Comparison of ENCODE assay signal across 21 cellular contexts in genomic region chr10:61600389-61600788, GRCh38.
DNase-seq lines count a peak whose midpoint lies in the region; ATAC-seq, FAIRE-seq and TF ChIP-seq lines count a peak whose summit lies in the region.
"Had no signal": no experiment of that assay in that cellular context is flagged by ENCODE, and none has a peak within 500 bp of the region (broad histone marks: within the 10 kb centered on the region; RNA-seq: fewer than 3 reads in every experiment).

No MANE protein-coding gene starts in this region.

- no peak overlapping the region for H3K4ac ChIP-seq in IMR-90 (ENCODE audit: low read depth, low read length)

- H3K4me3 ChIP-seq in IMR-90 (ENCODE audit: insufficient read depth, low read depth, low read length) = no peak overlapping the region
- H3K4me3 ChIP-seq: GM23338 had no signal

- TF ChIP-seq POLR2A in IMR-90 (IDR thresholded peaks at IDR 0.05; ENCODE audit: low read depth, low read length) = no peak

- H3K9me1 ChIP-seq in IMR-90 (ENCODE audit: insufficient read depth, low read length) = no peaks in the 10 kb centered on the region

- no peaks in the 10 kb centered on the region for H4K20me1 ChIP-seq in IMR-90 (ENCODE audit: insufficient read depth, low read length)

- no peak overlapping the region for H3K9ac ChIP-seq in IMR-90 (ENCODE audit: low read depth, low read length)

- no CpG with 5 or more reads among the region's 1 CpG for WGBS in IMR-90 (ENCODE audit: extremely low coverage in 2 of 2, insufficient read length in 1 of 2), 2 experiments

- in situ Hi-C loops in IMR-90 (cut with MboI; ENCODE audit: low sequenced_read_pairs) = no loop called here

- H2BK120ac ChIP-seq in IMR-90 (ENCODE audit: low read depth, low read length) = no peak overlapping the region

- no peak overlapping the region for H3K23ac ChIP-seq in IMR-90 (ENCODE audit: low read depth, low read length)

- no peak overlapping the region for H4K91ac ChIP-seq in IMR-90 (ENCODE audit: insufficient read depth, low read depth, low read length)

- POLR2A ChIA-PET in IMR-90 (lab: Charles Lee; ENCODE audit: unreplicated experiment) = no interaction called here
- POLR2A ChIA-PET in activated CD4-positive, alpha-beta T cell treated with anti-CD3 and anti-CD28 coated beads, Interleukin-2, amount 10 ng/mL, durations not matched to agents 7 days and 5 days (lab: Charles Lee) = no interaction called here

- H3K14ac ChIP-seq in IMR-90 (replicated peaks; ENCODE audit: low read depth, low read length) = no peak overlapping the region

- no peak overlapping the region for H2AK9ac ChIP-seq in IMR-90 (replicated peaks; ENCODE audit: low read depth, low read length, poor library complexity)

- no peak overlapping the region for H4K5ac ChIP-seq in IMR-90 (ENCODE audit: low read depth, low read length)

- no TSS peak for BruUV-seq in IMR-90 (replicated peaks; lab: Mats Ljungman, UMichigan)

- H3K36me3 Mint-ChIP-seq in activated CD4-positive, alpha-beta T cell treated with anti-CD3 and anti-CD28 coated beads, Interleukin-2, amount 10 ng/mL, durations not matched to agents 7 days and 5 days (ENCODE audit: low read depth) = no peaks in the 10 kb centered on the region
- H3K36me3 Mint-ChIP-seq: IgD-negative memory B cell had no signal

- H3K27ac Mint-ChIP-seq in stimulated activated naive CD8-positive, alpha-beta T cell treated with anti-CD3 and anti-CD28 coated beads, Interleukin-15, amount 100 ng/mL, for 72 hours = no peak overlapping the region
- no peak overlapping the region for H3K27ac Mint-ChIP-seq in activated CD4-positive, alpha-beta T cell treated with anti-CD3 and anti-CD28 coated beads, Interleukin-2, amount 10 ng/mL, durations not matched to agents 7 days and 5 days
- H3K27ac Mint-ChIP-seq: CD4-positive, alpha-beta T cell; GM23338; HFFc6; IgD-negative memory B cell had no signal

- H3K36me3 ChIP-seq in IMR-90 (ENCODE audit: control insufficient read depth, insufficient read depth, low read length) = no peaks in the 10 kb centered on the region
- H3K36me3 ChIP-seq: BE2C had no signal

- no peaks in the 10 kb centered on the region for H3K4me1 Mint-ChIP-seq in stimulated activated naive CD8-positive, alpha-beta T cell treated with anti-CD3 and anti-CD28 coated beads, Interleukin-15, amount 100 ng/mL, for 72 hours
- no peaks in the 10 kb centered on the region for H3K4me1 Mint-ChIP-seq in activated CD4-positive, alpha-beta T cell treated with anti-CD3 and anti-CD28 coated beads, Interleukin-2, amount 10 ng/mL, durations not matched to agents 7 days and 5 days
- H3K4me1 Mint-ChIP-seq: IgD-negative memory B cell had no signal

- H3K4me1 ChIP-seq in IMR-90 (ENCODE audit: control insufficient read depth, insufficient read depth, low read length) = no peaks in the 10 kb centered on the region
- H3K4me1 ChIP-seq: BE2C had no signal

- no peak for TF ChIP-seq RAD21 in IMR-90 (IDR thresholded peaks at IDR 0.05; ENCODE audit: low read length)

- no peaks in the 10 kb centered on the region for H3K9me3 ChIP-seq in IMR-90 (ENCODE audit: control insufficient read depth, insufficient read depth, low read length)
- H3K9me3 ChIP-seq: BE2C had no signal

- DNase-seq in IMR-90 (peak; percentile 10), kidney glomerular epithelial cell (lab: John Stamatoyannopoulos, UW) (peak; percentile 48), 8988T (no peak)
- DNase-seq in stimulated activated naive CD8-positive, alpha-beta T cell treated with anti-CD3 and anti-CD28 coated beads, Interleukin-15, amount 100 ng/mL, for 72 hours = no peak
- no peak for DNase-seq in activated CD4-positive, alpha-beta T cell treated with anti-CD3 and anti-CD28 coated beads, Interleukin-2, amount 10 ng/mL, durations not matched to agents 7 days and 5 days
- DNase-seq: ACHN; BE2C; C1 segment of cervical spinal cord; CD4-positive, alpha-beta T cell; DMS153; DMS79; GDM1; HCEC 1CT; HFFc6 had no signal

- H3K4me2 ChIP-seq in IMR-90 (ENCODE audit: low read depth, low read length) = no peak overlapping the region
- H3K4me2 ChIP-seq: GM23338 had no signal

- H3K4me3 Mint-ChIP-seq in stimulated activated naive CD8-positive, alpha-beta T cell treated with anti-CD3 and anti-CD28 coated beads, Interleukin-15, amount 100 ng/mL, for 72 hours = no peak overlapping the region
- H3K4me3 Mint-ChIP-seq in activated CD4-positive, alpha-beta T cell treated with anti-CD3 and anti-CD28 coated beads, Interleukin-2, amount 10 ng/mL, durations not matched to agents 7 days and 5 days = no peak overlapping the region
- H3K4me3 Mint-ChIP-seq: CD4-positive, alpha-beta T cell; GM23338; HFFc6; IgD-negative memory B cell had no signal

- no peaks in the 10 kb centered on the region for H3K79me1 ChIP-seq in IMR-90 (ENCODE audit: low read depth in 1 of 2, low read length in 2 of 2)

- no peak for ATAC-seq in IMR-90 (ENCODE audit: low read depth)
- ATAC-seq in stimulated activated naive CD8-positive, alpha-beta T cell treated with anti-CD3 and anti-CD28 coated beads, Interleukin-15, amount 100 ng/mL, for 72 hours = no peak
- ATAC-seq: GM23338 had no signal

- no peaks in the 10 kb centered on the region for H3K27me3 ChIP-seq in IMR-90 (ENCODE audit: control insufficient read depth, insufficient read depth, low read length)

- no peak overlapping the region for H3K18ac ChIP-seq in IMR-90 (ENCODE audit: low read depth, low read length)

- H3K27ac ChIP-seq in IMR-90 (ENCODE audit: insufficient read depth, low read length) = no peak overlapping the region
- H3K27ac ChIP-seq: HL-60 had no signal

- FAIRE-seq in colon (lab: Jason Lieb, UNC) = peak; percentile 51
- FAIRE-seq: A204.1, GM12892, GM18507 had no signal

- no peak overlapping the region for H2BK15ac ChIP-seq in IMR-90 (ENCODE audit: low read depth, low read length)

- no peak overlapping the region for H2AK5ac ChIP-seq in IMR-90 (ENCODE audit: low read depth, low read length)

- no peak overlapping the region for H2AFZ ChIP-seq in IMR-90 (replicated peaks; ENCODE audit: low read length, poor library complexity)
- H2AFZ ChIP-seq: GM23338 had no signal

- dilution Hi-C loops in IMR-90 (cut with HindIII; ENCODE audit: low sequenced_read_pairs, unreplicated experiment) = no loop called here

- CTCF ChIA-PET in IMR-90 (lab: Yijun Ruan, JAX) = no interaction called here
- CTCF ChIA-PET in activated CD4-positive, alpha-beta T cell treated with anti-CD3 and anti-CD28 coated beads, Interleukin-2, amount 10 ng/mL, durations not matched to agents 7 days and 5 days (lab: Charles Lee) = no interaction called here

- H3K56ac ChIP-seq in IMR-90 (ENCODE audit: extremely low read depth, insufficient read depth, low read length) = no peak overlapping the region

- intact Hi-C loops in IMR-90 (cut with micrococcal nuclease) = no loop called here

- 0 out of 2 replicates have a peak overlapping the region, but pooled peaks have one; percentile 18 for H2BK20ac ChIP-seq in IMR-90 (ENCODE audit: low read depth, low read length)

- no peak for TF ChIP-seq CTCF in IMR-90 (conservative IDR thresholded peaks at IDR 0.05; ENCODE audit: low read depth, low read length)

- no peaks in the 10 kb centered on the region for H3K27me3 Mint-ChIP-seq in stimulated activated naive CD8-positive, alpha-beta T cell treated with anti-CD3 and anti-CD28 coated beads, Interleukin-15, amount 100 ng/mL, for 72 hours
- peaks cover 11% of the 10 kb centered on the region for H3K27me3 Mint-ChIP-seq in activated CD4-positive, alpha-beta T cell treated with anti-CD3 and anti-CD28 coated beads, Interleukin-2, amount 10 ng/mL, durations not matched to agents 7 days and 5 days
- H3K27me3 Mint-ChIP-seq: CD4-positive, alpha-beta T cell had no signal

- H2BK5ac ChIP-seq in IMR-90 (ENCODE audit: low read depth, low read length, poor library complexity, severe bottlenecking) = no peak overlapping the region

- no peaks in the 10 kb centered on the region for H3K9me3 Mint-ChIP-seq in stimulated activated naive CD8-positive, alpha-beta T cell treated with anti-CD3 and anti-CD28 coated beads, Interleukin-15, amount 100 ng/mL, for 72 hours
- H3K9me3 Mint-ChIP-seq in activated CD4-positive, alpha-beta T cell treated with anti-CD3 and anti-CD28 coated beads, Interleukin-2, amount 10 ng/mL, durations not matched to agents 7 days and 5 days = no peaks in the 10 kb centered on the region
- H3K9me3 Mint-ChIP-seq: CD4-positive, alpha-beta T cell; GM23338; HFFc6 had no signal

- H4K8ac ChIP-seq in IMR-90 (ENCODE audit: low read depth in 2 of 2, low read length in 2 of 2) = no peak overlapping the region

TF ChIP-seq in IMR-90, 13 proteins besides CTCF, POLR2A, EP300 and RAD21:
- TF ChIP-seq CEBPB (IDR thresholded peaks at IDR 0.05; ENCODE audit: low read depth, low read length) (no peak), MAFK (IDR thresholded peaks at IDR 0.05; ENCODE audit: low read depth, low read length) (no peak)

Comparison
In these comparisons a context has a peak if more than half of its experiments do, and no peak if none do; other contexts are left out.
1. DNase-seq: peak in IMR-90 (single experiment) and kidney glomerular epithelial cell (single experiment); none in 8988T (single experiment), stimulated activated naive CD8-positive, alpha-beta T cell treated with anti-CD3 and anti-CD28 coated beads, Interleukin-15, amount 100 ng/mL, for 72 hours (0 of 2) and activated CD4-positive, alpha-beta T cell treated with anti-CD3 and anti-CD28 coated beads, Interleukin-2, amount 10 ng/mL, durations not matched to agents 7 days and 5 days (single experiment).